1 cellular context compared by ENCODE assay signal in genomic region chr6:57190140-57190539, GRCh38.
TF ChIP-seq lines count a peak whose summit lies in the region.

No MANE protein-coding gene starts in this region.

TF ChIP-seq in GM23338, 12 proteins besides CTCF, POLR2A, EP300 and RAD21 (continued from another document):
- TF ChIP-seq REST (IDR thresholded peaks at IDR 0.05; ENCODE audit: unreplicated experiment) (no peak), NANOG (IDR thresholded peaks at IDR 0.05; ENCODE audit: borderline replicate concordance) (no peak), CREB1 (CRISPR knock-in tag; IDR thresholded peaks at IDR 0.05; ENCODE audit: low read depth) (no peak), EZH2 (IDR thresholded peaks at IDR 0.05; ENCODE audit: low read depth, unreplicated experiment) (no peak), ZNF462 (CRISPR knock-in tag; IDR thresholded peaks at IDR 0.05) (no peak), EZH2phosphoT487 (IDR thresholded peaks at IDR 0.05; ENCODE audit: unreplicated experiment) (no peak), ETS1 (IDR thresholded peaks at IDR 0.05) (no peak), STAT1 (IDR thresholded peaks at IDR 0.05; ENCODE audit: unreplicated experiment) (no peak)
